1 cellular context compared by ENCODE assay signal in genomic region chr2:219965287-219965870, GRCh38.
TF ChIP-seq lines count a peak whose summit lies in the region.

No MANE protein-coding gene starts in this region.

TF ChIP-seq in H1, 55 proteins besides CTCF, POLR2A, EP300 and RAD21:
- no peak for TF ChIP-seq SP2 (IDR thresholded peaks at IDR 0.05; ENCODE audit: low read length)
- 0 out of 2 replicates have a peak, but pooled peaks have one; percentile 0 for TF ChIP-seq YY1 (IDR thresholded peaks at IDR 0.05; ENCODE audit: low read depth, low read length)
- no peak for TF ChIP-seq SIN3A (conservative IDR thresholded peaks at IDR 0.05 in 1 of 2, IDR thresholded peaks at IDR 0.05 in 1 of 2; ENCODE audit: low read depth in 1 of 2, low read length in 2 of 2)
- TF ChIP-seq EGR1 (IDR thresholded peaks at IDR 0.05; ENCODE audit: borderline replicate concordance, low read depth, low read length), result 0 out of 2 replicates have a peak, but pooled peaks have one; percentile 3
- TF ChIP-seq ASH2L (IDR thresholded peaks at IDR 0.05; ENCODE audit: low read length), result peak; percentile 33
- TF ChIP-seq BCL11A (IDR thresholded peaks at IDR 0.05; ENCODE audit: low read depth in 2 of 2, low read length in 2 of 2), result peak; percentile 8 to 63
- TF ChIP-seq BACH1 (IDR thresholded peaks at IDR 0.05; ENCODE audit: low read length), result no peak
- peak in 1 of 2 experiments; percentile 84; a peak in 1 of 4 replicates for TF ChIP-seq HDAC2 (IDR thresholded peaks at IDR 0.05; ENCODE audit: borderline replicate concordance in 1 of 2, low read depth in 2 of 2, low read length in 2 of 2)
- no peak for TF ChIP-seq EZH2 (IDR thresholded peaks at IDR 0.05; ENCODE audit: low read depth, low read length, severe bottlenecking)
- peak; percentile 85 for TF ChIP-seq CHD7 (IDR thresholded peaks at IDR 0.05; ENCODE audit: insufficient replicate concordance, low read length)
- no peak for TF ChIP-seq RBBP5 (IDR thresholded peaks at IDR 0.05; ENCODE audit: borderline replicate concordance, low read depth, low read length)
- TF ChIP-seq SP1 (IDR thresholded peaks at IDR 0.05; ENCODE audit: low read depth, low read length), result peak; percentile 75; the same call in 1 of the 2 replicates
- TF ChIP-seq SIX5 (IDR thresholded peaks at IDR 0.05; ENCODE audit: low read depth, low read length), result no peak
- no peak for TF ChIP-seq SUZ12 (IDR thresholded peaks at IDR 0.05; ENCODE audit: low read length)
- no peak for TF ChIP-seq TAF7 (optimal IDR thresholded peaks at IDR 0.05; ENCODE audit: borderline replicate concordance, low read depth, low read length)
- no peak for TF ChIP-seq CBX5 (IDR thresholded peaks at IDR 0.05; ENCODE audit: low read depth, low read length)
- TF ChIP-seq NANOG (IDR thresholded peaks at IDR 0.05; ENCODE audit: insufficient read depth, low read depth, low read length, poor library complexity, severe bottlenecking), result peak; percentile 97
- no peak for TF ChIP-seq GTF2F1 (IDR thresholded peaks at IDR 0.05; ENCODE audit: borderline replicate concordance, low read depth, low read length)
- TF ChIP-seq SP4 (IDR thresholded peaks at IDR 0.05; ENCODE audit: low read length), result no peak
